In the genomic region with DNA sequence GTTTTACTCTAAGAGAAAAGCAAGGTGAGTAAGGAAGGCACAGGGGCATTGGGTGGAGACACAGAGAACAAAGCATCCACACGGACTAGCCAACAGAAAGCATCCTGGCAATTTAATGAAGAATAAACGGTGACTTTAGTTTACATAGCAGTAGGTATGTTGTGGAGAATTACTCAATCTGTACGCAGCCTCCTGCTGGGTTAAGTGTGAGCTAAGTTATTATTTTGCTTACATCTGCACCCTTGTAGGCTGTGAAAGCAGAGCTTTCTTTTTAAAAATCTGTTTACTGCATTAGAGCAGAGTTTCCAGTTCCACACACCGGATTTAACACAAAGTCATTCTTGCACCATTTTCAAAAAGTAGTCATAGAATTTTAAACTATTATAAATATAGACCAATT, we compare ENCODE assay signal across 36 cellular contexts.
A peak's percentile ranks its signal among the peaks of the same experiment; 100 is the strongest.
DNase-seq lines count a peak whose midpoint lies in the region; TF ChIP-seq lines count a peak whose summit lies in the region.
"Had no signal": no experiment of that assay in that cellular context is flagged by ENCODE, and none has a peak within 500 bp of the region (broad histone marks: within the 10 kb centered on the region; RNA-seq: fewer than 3 reads in every experiment).

No MANE protein-coding gene starts in this region.

- H4K20me1 ChIP-seq in mammary epithelial cell (ENCODE audit: insufficient read depth, low read length), result no peaks in the 10 kb centered on the region

- H3K9me3 Mint-ChIP-seq in MCF 10A (ENCODE audit: unreplicated experiment), result no peaks in the 10 kb centered on the region
- H3K9me3 Mint-ChIP-seq: activated CD4-positive, alpha-beta memory T cell treated with anti-CD3 and anti-CD28 coated beads, Interleukin-2, amount 10 ng/mL, durations not matched to agents 7 days and 5 days; activated naive CD4-positive, alpha-beta T cell treated with anti-CD3 and anti-CD28 coated beads for 36 hours; CD4-positive, alpha-beta memory T cell; central memory CD8-positive, alpha-beta T cell; mesothelial cell of epicardium; naive thymus-derived CD4-positive, alpha-beta T cell; T-helper 2 cell treated with Interferon-gamma antibody and Interleukin-4, amounts not matched to agents 5 μg/mL and 100 μg/mL, for 36 hours had no signal

- H2AFZ ChIP-seq in mammary epithelial cell (ENCODE audit: low read depth, low read length), result no peak overlapping the region

- no peaks in the 10 kb centered on the region for H3K4me1 Mint-ChIP-seq in MCF 10A (ENCODE audit: insufficient read depth, unreplicated experiment)

- DNase-seq in MCF 10A (ENCODE audit: unreplicated experiment) (peak; percentile 24), mammary epithelial cell (no peak), NCI-H2107 (lab: John Stamatoyannopoulos, UW) (peak; percentile 36), NCI-H774 (lab: John Stamatoyannopoulos, UW) (peak; percentile 49), iris pigment epithelial cell (ENCODE audit: low read depth) (peak; percentile 29), hippocampal formation (lab: John Stamatoyannopoulos, UW) (no peak), D341Med (ENCODE audit: low spot score) (no peak), DMS79 treated with DMSO at 0.1 percent for 48 hours (lab: John Stamatoyannopoulos, UW) (no peak)
- DNase-seq: activated CD4-positive, alpha-beta memory T cell treated with anti-CD3 and anti-CD28 coated beads, Interleukin-2, amount 10 ng/mL, durations not matched to agents 7 days and 5 days; activated CD4-positive, alpha-beta T cell treated with anti-CD3 and anti-CD28 coated beads for 1 hour; activated CD8-positive, alpha-beta memory T cell treated with anti-CD3 and anti-CD28 coated beads, Interleukin-2, amount 50 U/mL, for 4 hours; activated naive CD4-positive, alpha-beta T cell treated with anti-CD3 and anti-CD28 coated beads for 36 hours; AML-193; CD4-positive, alpha-beta memory T cell; dermis blood vessel endothelial cell; foreskin fibroblast; heart left ventricle; MM.1S; naive thymus-derived CD4-positive, alpha-beta T cell; NCI-H1694; NCI-H524 treated with DMSO at 0.1 percent for 48 hours; Peyer's patch; right lobe of liver; SHP77 treated with DMSO at 0.1 percent for 48 hours; spleen; stimulated activated CD4-positive, alpha-beta T cell treated with anti-CD3 and anti-CD28 coated beads, Interleukin-2, amount 100 ng/mL, for 24 hours; thyroid gland had no signal

- no peak overlapping the region for H3K4me3 Mint-ChIP-seq in MCF 10A (ENCODE audit: unreplicated experiment)
- H3K4me3 Mint-ChIP-seq: activated CD4-positive, alpha-beta memory T cell treated with anti-CD3 and anti-CD28 coated beads, Interleukin-2, amount 10 ng/mL, durations not matched to agents 7 days and 5 days; activated naive CD4-positive, alpha-beta T cell treated with anti-CD3 and anti-CD28 coated beads for 36 hours; central memory CD8-positive, alpha-beta T cell; mesothelial cell of epicardium; naive thymus-derived CD4-positive, alpha-beta T cell; T-helper 2 cell treated with Interferon-gamma antibody and Interleukin-4, amounts not matched to agents 5 μg/mL and 100 μg/mL, for 36 hours had no signal

- POLR2A ChIA-PET in MCF 10A (lab: Yijun Ruan, JAX), result interaction anchor here (0.6 to 2.2 kb wide), 3 partner anchors 12 to 568 kb away, joined by 4 to 8 read pairs (median 7); no protein-coding TSS in a partner anchor

- in situ Hi-C loops in mammary epithelial cell (cut with MboI; ENCODE audit: low sequenced_read_pairs in 2 of 2), result loop anchor here in 1 of 2 donors (25.0 kb wide), 1 partner anchor 557 kb away; no protein-coding TSS in a partner anchor

- H3K4me1 ChIP-seq in mammary epithelial cell (ENCODE audit: insufficient read depth, low read length), result no peaks in the 10 kb centered on the region
- H3K4me1 ChIP-seq: Peyer's patch, prostate gland had no signal

- H3K27ac Mint-ChIP-seq in MCF 10A (ENCODE audit: low read depth, unreplicated experiment), result no peak overlapping the region
- H3K27ac Mint-ChIP-seq: activated CD4-positive, alpha-beta memory T cell treated with anti-CD3 and anti-CD28 coated beads, Interleukin-2, amount 10 ng/mL, durations not matched to agents 7 days and 5 days; activated naive CD4-positive, alpha-beta T cell treated with anti-CD3 and anti-CD28 coated beads for 36 hours; mesothelial cell of epicardium; T-helper 2 cell treated with Interferon-gamma antibody and Interleukin-4, amounts not matched to agents 5 μg/mL and 100 μg/mL, for 36 hours had no signal

- intact Hi-C loops in MCF 10A (cut with micrococcal nuclease) (loop anchor here (5.0 kb wide), 2 partner anchors 247 to 342 kb away; no protein-coding TSS in a partner anchor), mammary epithelial cell (cut with micrococcal nuclease) (loop anchor here (5.0 kb wide), 1 partner anchor 892 kb away; no protein-coding TSS in a partner anchor)

- dilution Hi-C loops in mammary epithelial cell (cut with HindIII; ENCODE audit: low sequenced_read_pairs), result no loop called here

- no peak overlapping the region for H3K27ac ChIP-seq in mammary epithelial cell (ENCODE audit: insufficient read depth, low read depth, low read length)
- H3K27ac ChIP-seq: A549, esophagus muscularis mucosa, heart left ventricle, HL-60, KMS-11, Peyer's patch, prostate gland, right lobe of liver, spleen, thyroid gland had no signal

- TF ChIP-seq CTCF in MCF 10A (IDR thresholded peaks at IDR 0.05; ENCODE audit: unreplicated experiment) (no peak), mammary epithelial cell (conservative IDR thresholded peaks at IDR 0.05 in 1 of 2, IDR thresholded peaks at IDR 0.05 in 1 of 2; ENCODE audit: extremely low read depth in 1 of 2, insufficient read depth in 1 of 2, low read depth in 1 of 2, low read length in 2 of 2) (no peak)

- H3K36me3 Mint-ChIP-seq in MCF 10A (ENCODE audit: insufficient read depth, unreplicated experiment), result no peaks in the 10 kb centered on the region
- H3K36me3 Mint-ChIP-seq: mesothelial cell of epicardium had no signal

- 88% methylated on average over 4 of the region's 4 CpGs for WGBS in mammary epithelial cell (ENCODE audit: low coverage, missing lambda C conversion rate)

- no peaks in the 10 kb centered on the region for H3K9me3 ChIP-seq in mammary epithelial cell (replicated peaks; ENCODE audit: insufficient read depth, low read length)
- H3K9me3 ChIP-seq: A549, esophagus muscularis mucosa, HAP-1, heart left ventricle, Peyer's patch, prostate gland, right lobe of liver, spleen, thyroid gland had no signal

- H3K9ac ChIP-seq in mammary epithelial cell (ENCODE audit: insufficient read depth, low read length), result no peak overlapping the region
- H3K9ac ChIP-seq: KMS-11 had no signal

- BruUV-seq in MCF 10A (replicated peaks; lab: Mats Ljungman, UMichigan) (no TSS peak), mammary epithelial cell (replicated peaks; lab: Mats Ljungman, UMichigan) (no TSS peak)

- H3K27me3 Mint-ChIP-seq in MCF 10A (ENCODE audit: insufficient read depth, unreplicated experiment), result no peaks in the 10 kb centered on the region
- H3K27me3 Mint-ChIP-seq: activated CD4-positive, alpha-beta memory T cell treated with anti-CD3 and anti-CD28 coated beads, Interleukin-2, amount 10 ng/mL, durations not matched to agents 7 days and 5 days; CD4-positive, alpha-beta memory T cell; central memory CD8-positive, alpha-beta T cell; naive thymus-derived CD4-positive, alpha-beta T cell had no signal

- H3K36me3 ChIP-seq in mammary epithelial cell (ENCODE audit: insufficient read depth, low read length), result no peaks in the 10 kb centered on the region
- H3K36me3 ChIP-seq: esophagus muscularis mucosa, HAP-1, heart left ventricle, Peyer's patch, prostate gland, right lobe of liver, spleen, thyroid gland had no signal

- H3K4me2 ChIP-seq in mammary epithelial cell (ENCODE audit: insufficient read depth, low read depth, low read length), result no peak overlapping the region
- H3K4me2 ChIP-seq: A549, KMS-11 had no signal

- no peaks in the 10 kb centered on the region for H3K27me3 ChIP-seq in mammary epithelial cell (ENCODE audit: insufficient read depth, low read length)
- H3K27me3 ChIP-seq: esophagus muscularis mucosa, heart left ventricle, Peyer's patch, right lobe of liver, spleen, thyroid gland had no signal

- CTCF ChIA-PET in MCF 10A (lab: Yijun Ruan, JAX) (interaction anchor here (0.6 to 4.2 kb wide), 3 partner anchors 43 to 567 kb away, joined by 3 to 44 read pairs (median 11); no protein-coding TSS in a partner anchor), mammary epithelial cell (lab: Charles Lee; ENCODE audit: low non-redundant PET) (no interaction called here)

- no peak overlapping the region for H3K4me3 ChIP-seq in mammary epithelial cell (replicated peaks in 1 of 3; ENCODE audit: insufficient read depth in 1 of 3, low read depth in 2 of 3, low read length in 3 of 3)
- H3K4me3 ChIP-seq: A549, esophagus muscularis mucosa, HAP-1, heart left ventricle, Peyer's patch, prostate gland, right lobe of liver, spleen, thyroid gland had no signal

- H3K79me2 ChIP-seq in mammary epithelial cell (ENCODE audit: insufficient read depth, low read length), result no peaks in the 10 kb centered on the region

Comparison
In these comparisons a context has a peak if more than half of its experiments do, and no peak if none do; other contexts are left out.
1. DNase-seq: peak in MCF 10A (single experiment), NCI-H2107 (single experiment), NCI-H774 (single experiment) and iris pigment epithelial cell (single experiment); none in mammary epithelial cell (single experiment), hippocampal formation (0 of 2), D341Med (single experiment) and DMS79 treated with DMSO at 0.1 percent for 48 hours (single experiment).